Comparison of ENCODE assay signal across 15 cellular contexts in the genomic region with DNA sequence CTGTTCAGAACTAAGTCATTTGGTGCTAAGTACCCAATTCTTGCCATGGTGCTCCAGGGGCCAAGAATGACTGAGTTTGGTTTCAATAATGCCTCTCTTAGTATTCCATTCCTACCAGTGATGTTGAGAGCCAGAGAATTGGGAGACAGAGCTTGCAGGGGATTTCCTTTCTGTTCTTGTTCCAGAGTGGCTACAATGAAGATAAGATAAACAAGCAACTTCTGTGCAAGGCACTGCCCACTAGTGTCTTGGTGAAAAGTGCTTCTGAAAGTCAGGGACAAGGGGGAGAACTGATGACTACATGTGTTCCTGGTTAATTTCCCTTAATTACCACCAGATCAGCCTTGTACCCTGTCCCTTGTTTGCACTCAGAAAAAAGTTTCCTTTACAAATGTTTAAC.
A peak's percentile ranks its signal among the peaks of the same experiment; 100 is the strongest.
DNase-seq lines count a peak whose midpoint lies in the region; ATAC-seq, FAIRE-seq and TF ChIP-seq lines count a peak whose summit lies in the region.
"Had no signal": no experiment of that assay in that cellular context is flagged by ENCODE, and none has a peak within 500 bp of the region (broad histone marks: within the 10 kb centered on the region; RNA-seq: fewer than 3 reads in every experiment).

No MANE protein-coding gene starts in this region.

- intact Hi-C loops in pancreas (cut with DNase I), result no loop called here
- intact Hi-C loops in dorsolateral prefrontal cortex (cut with DNase I), result no loop called here

- no peak for TF ChIP-seq CTCF in pancreas (IDR thresholded peaks at IDR 0.05)
- TF ChIP-seq CTCF in dorsolateral prefrontal cortex (IDR thresholded peaks at IDR 0.05 in 54 of 56, conservative IDR thresholded peaks at IDR 0.05 in 2 of 56; ENCODE audit: low read depth in 1 of 56, partially characterized antibody in 56 of 56), result no peak

- peak overlapping the region in 2 of 4 donors; percentile 48 to 55 for H3K27ac ChIP-seq in pancreas
- no peak overlapping the region for H3K27ac ChIP-seq in dorsolateral prefrontal cortex
- H3K27ac ChIP-seq: transverse colon had no signal

- H3K9me3 ChIP-seq in pancreas, result no peaks in the 10 kb centered on the region
- H3K9me3 ChIP-seq: transverse colon had no signal

- no peaks in the 10 kb centered on the region for H3K27me3 ChIP-seq in pancreas
- H3K27me3 ChIP-seq in dorsolateral prefrontal cortex, result no peaks in the 10 kb centered on the region
- H3K27me3 ChIP-seq: transverse colon had no signal

- H3K4me1 ChIP-seq in pancreas, result peaks cover 6 to 17% (median 12%) of the 10 kb centered on the region in 3 donors

- no peak overlapping the region for H3K4me3 ChIP-seq in pancreas
- H3K4me3 ChIP-seq in dorsolateral prefrontal cortex, result no peak overlapping the region
- H3K4me3 ChIP-seq: transverse colon had no signal

- H3K36me3 ChIP-seq in pancreas, result no peaks in the 10 kb centered on the region
- H3K36me3 ChIP-seq: transverse colon had no signal

- ATAC-seq in pancreas, result peak; percentile 39 to 88 (median 59)
- no peak for ATAC-seq in GM18498 (IDR thresholded peaks at IDR 0.05; ENCODE audit: unreplicated experiment)
- no peak for ATAC-seq in GM21367 (IDR thresholded peaks at IDR 0.05; ENCODE audit: unreplicated experiment)
- ATAC-seq: naive thymus-derived CD4-positive, alpha-beta T cell had no signal

- DNase-seq in DMS53 treated with DMSO at 0.1 percent for 48 hours (lab: John Stamatoyannopoulos, UW; ENCODE audit: unreplicated experiment), result peak; percentile 45
- DNase-seq in NCI-H226, result peak; percentile 50
- peak; percentile 59 for DNase-seq in fibroblast of peridontal ligament (ENCODE audit: extremely low read depth)
- no peak for DNase-seq in pancreas
- DNase-seq in dorsolateral prefrontal cortex, result no peak
- DNase-seq: activated CD8-positive, alpha-beta memory T cell treated with anti-CD3 and anti-CD28 coated beads, Interleukin-2, amount 50 U/mL, for 48 hours; CD8-positive, alpha-beta memory T cell; GF-D8; head of caudate nucleus; naive thymus-derived CD4-positive, alpha-beta T cell; stimulated activated CD4-positive, alpha-beta T cell treated with anti-CD3 and anti-CD28 coated beads, Interleukin-4, amount 100 ng/mL, for 1 hour; T-helper 1 cell; transverse colon had no signal

- no peak for FAIRE-seq in pancreas (lab: Jason Lieb, UNC)

Comparison
In these comparisons a context has a peak if more than half of its experiments do, and no peak if none do; other contexts are left out.
1. DNase-seq: peak in DMS53 treated with DMSO at 0.1 percent for 48 hours (single experiment), NCI-H226 (single experiment) and fibroblast of peridontal ligament (single experiment); none in pancreas (0 of 6) and dorsolateral prefrontal cortex (0 of 10).
2. ATAC-seq: peak in pancreas (4 of 4); none in GM18498 (single experiment) and GM21367 (single experiment).